Comparison of ENCODE assay signal across 1 cellular context in the genomic region with DNA sequence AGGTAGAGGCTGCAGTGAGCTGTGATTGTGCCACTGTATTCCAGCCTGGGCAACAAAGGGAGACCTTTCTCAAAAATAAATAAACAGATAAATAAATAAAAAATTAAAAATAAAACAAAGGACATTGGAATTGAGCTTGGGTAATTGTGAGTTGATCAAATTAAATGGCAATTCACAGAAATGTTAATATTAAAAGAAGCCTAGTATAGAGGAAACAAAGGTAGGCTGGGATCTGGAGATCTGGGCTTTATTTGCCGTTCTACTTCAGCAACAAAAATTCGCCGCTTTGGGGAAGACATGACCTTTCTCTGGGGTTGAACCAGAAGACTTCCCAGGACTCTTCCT.
TF ChIP-seq lines count a peak whose summit lies in the region.

No MANE protein-coding gene starts in this region.

TF ChIP-seq in H1, 55 proteins besides CTCF, POLR2A, EP300 and RAD21:
- no peak for TF ChIP-seq PHF8 (conservative IDR thresholded peaks at IDR 0.05; ENCODE audit: low read depth, low read length)
- no peak for TF ChIP-seq SAP30 (IDR thresholded peaks at IDR 0.05; ENCODE audit: insufficient read depth, insufficient replicate concordance, low read length)
- TF ChIP-seq NRF1 (IDR thresholded peaks at IDR 0.05; ENCODE audit: low read depth, low read length): no peak
- no peak for TF ChIP-seq SP1 (IDR thresholded peaks at IDR 0.05; ENCODE audit: low read depth, low read length)
- TF ChIP-seq CHD1 (IDR thresholded peaks at IDR 0.05; ENCODE audit: low read depth, low read length): no peak
- TF ChIP-seq SRF (IDR thresholded peaks at IDR 0.05; ENCODE audit: low read depth, low read length): no peak
- TF ChIP-seq SP2 (IDR thresholded peaks at IDR 0.05; ENCODE audit: low read length): no peak
- no peak for TF ChIP-seq FOSL1 (IDR thresholded peaks at IDR 0.05; ENCODE audit: insufficient read depth, low read depth, low read length)
- TF ChIP-seq TEAD4 (IDR thresholded peaks at IDR 0.05; ENCODE audit: low read depth, low read length): no peak
- no peak for TF ChIP-seq CTBP2 (IDR thresholded peaks at IDR 0.05; ENCODE audit: borderline replicate concordance, insufficient read depth, insufficient read length, low read length)
- TF ChIP-seq POU5F1 (IDR thresholded peaks at IDR 0.05; ENCODE audit: low read depth, low read length): no peak
- no peak for TF ChIP-seq GABPA (IDR thresholded peaks at IDR 0.05; ENCODE audit: borderline replicate concordance, insufficient read depth, low read length)
